ENCODE assay signal across 16 cellular contexts in genomic region chr10:131657985-131658330, GRCh38.
DNase-seq lines count a peak whose midpoint lies in the region; ATAC-seq and TF ChIP-seq lines count a peak whose summit lies in the region.
"Had no signal": no experiment of that assay in that cellular context is flagged by ENCODE, and none has a peak within 500 bp of the region (broad histone marks: within the 10 kb centered on the region; RNA-seq: fewer than 3 reads in every experiment).

No MANE protein-coding gene starts in this region.

- H3K27me3 Mint-ChIP-seq in endodermal cell (ENCODE audit: insufficient read depth) (no peaks in the 10 kb centered on the region), immature natural killer cell (ENCODE audit: low read depth in 3 of 3) (peaks cover 0 to 3% (median 2%) of the 10 kb centered on the region in 3 donors)
- H3K27me3 Mint-ChIP-seq: IgD-negative memory B cell had no signal

- H3K36me3 ChIP-seq in RWPE2 (ENCODE audit: low read depth): no peaks in the 10 kb centered on the region
- H3K36me3 ChIP-seq in endodermal cell (ENCODE audit: control insufficient read depth, insufficient read depth, low read length): no peaks in the 10 kb centered on the region
- H3K36me3 ChIP-seq in stomach: no peaks in the 10 kb centered on the region
- H3K36me3 ChIP-seq: BE2C, HAP-1 had no signal

- intact Hi-C loops in stomach (cut with DNase I; ENCODE audit: low total_unique reads) (no loop called here), left ventricle myocardium superior (cut with micrococcal nuclease) (no loop called here)

- H3K4me3 ChIP-seq in RWPE2 (ENCODE audit: severe bottlenecking) (no peak overlapping the region), endodermal cell (ENCODE audit: low read length) (no peak overlapping the region), stomach (no peak overlapping the region)
- H3K4me3 ChIP-seq: HAP-1 had no signal

- no peak for TF ChIP-seq POLR2A in stomach (IDR thresholded peaks at IDR 0.05)

- peak; percentile 24 for DNase-seq in RWPE2 (ENCODE audit: low spot score)
- peak; percentile 19 for DNase-seq in endodermal cell
- DNase-seq in mesenteric fat pad (ENCODE audit: low spot score): peak; percentile 47
- DNase-seq in stomach: peak; percentile 13
- no peak for DNase-seq in left ventricle myocardium superior
- DNase-seq in immature natural killer cell: no peak
- no peak for DNase-seq in NCI-H446 treated with DMSO at 0.1 percent for 48 hours (lab: John Stamatoyannopoulos, UW)
- DNase-seq: BE2C; CD8-positive, alpha-beta T cell; COR-L47; DMS53; GF-D8; GOT3 had no signal

- H3K9me3 ChIP-seq in RWPE2 (ENCODE audit: severe bottlenecking) (no peaks in the 10 kb centered on the region), endodermal cell (ENCODE audit: control insufficient read depth, low read length) (no peaks in the 10 kb centered on the region), stomach (peaks cover 0 to 9% (median 2%) of the 10 kb centered on the region in 4 donors)
- H3K9me3 ChIP-seq: BE2C, HAP-1 had no signal

- H3K9ac ChIP-seq in endodermal cell (ENCODE audit: extremely low read depth, low read length, poor library complexity, severe bottlenecking): no peak overlapping the region

- H3K4me3 Mint-ChIP-seq in endodermal cell: no peak overlapping the region
- H3K4me3 Mint-ChIP-seq in immature natural killer cell: no peak overlapping the region
- H3K4me3 Mint-ChIP-seq: CD14-positive monocyte; CD8-positive, alpha-beta T cell; IgD-negative memory B cell had no signal

- H3K27ac Mint-ChIP-seq in endodermal cell (no peak overlapping the region), immature natural killer cell (no peak overlapping the region)
- H3K27ac Mint-ChIP-seq: CD8-positive, alpha-beta T cell; IgD-negative memory B cell had no signal

- H3K9me3 Mint-ChIP-seq in endodermal cell (peaks cover 13% of the 10 kb centered on the region), immature natural killer cell (no peaks in the 10 kb centered on the region)
- H3K9me3 Mint-ChIP-seq: CD8-positive, alpha-beta T cell had no signal

- TF ChIP-seq EP300 in stomach (IDR thresholded peaks at IDR 0.05): no peak

- H3K4me1 Mint-ChIP-seq in endodermal cell: no peaks in the 10 kb centered on the region
- H3K4me1 Mint-ChIP-seq in immature natural killer cell: no peaks in the 10 kb centered on the region
- H3K4me1 Mint-ChIP-seq: CD14-positive monocyte, IgD-negative memory B cell had no signal

- no peak for TF ChIP-seq CTCF in RWPE2 (IDR thresholded peaks at IDR 0.05; ENCODE audit: poor library complexity, severe bottlenecking)
- no peak for TF ChIP-seq CTCF in endodermal cell (conservative IDR thresholded peaks at IDR 0.05)
- TF ChIP-seq CTCF in stomach (IDR thresholded peaks at IDR 0.05): no peak

- H3K27me3 ChIP-seq in RWPE2 (ENCODE audit: insufficient read depth, poor library complexity, severe bottlenecking) (no peaks in the 10 kb centered on the region), endodermal cell (ENCODE audit: control insufficient read depth, insufficient read depth, low read length, poor library complexity, severe bottlenecking) (no peaks in the 10 kb centered on the region), stomach (peaks cover 0 to 12% (median 0%) of the 10 kb centered on the region in 3 donors)
- H3K27me3 ChIP-seq: BE2C had no signal

- H3K4me1 ChIP-seq in RWPE2 (ENCODE audit: insufficient read depth, poor library complexity, severe bottlenecking): no peaks in the 10 kb centered on the region
- H3K4me1 ChIP-seq in endodermal cell (ENCODE audit: control insufficient read depth, insufficient read depth, low read length): no peaks in the 10 kb centered on the region
- peaks cover 0 to 8% (median 2%) of the 10 kb centered on the region in 4 donors for H3K4me1 ChIP-seq in stomach
- H3K4me1 ChIP-seq: BE2C, HAP-1 had no signal

- no peak overlapping the region for H3K27ac ChIP-seq in RWPE2 (ENCODE audit: poor library complexity, severe bottlenecking)
- no peak overlapping the region for H3K27ac ChIP-seq in endodermal cell (ENCODE audit: low read depth, low read length)
- H3K27ac ChIP-seq in stomach: no peak overlapping the region

- no peak for ATAC-seq in RWPE2 (ENCODE audit: low read depth)
- no peak for ATAC-seq in left ventricle myocardium superior
- ATAC-seq: CD8-positive, alpha-beta T cell had no signal

- 95 to 100% methylated on average over 4 to 9 of the region's 9 CpGs for WGBS in endodermal cell (ENCODE audit: insufficient coverage in 1 of 2, insufficient read length in 1 of 2), 2 experiments
- WGBS in stomach, 5 donors: 87 to 95% (median 91%) methylated on average over 9 of the region's 9 CpGs

- H3K36me3 Mint-ChIP-seq in endodermal cell (ENCODE audit: low read depth): no peaks in the 10 kb centered on the region
- H3K36me3 Mint-ChIP-seq in immature natural killer cell: no peaks in the 10 kb centered on the region
- H3K36me3 Mint-ChIP-seq: CD14-positive monocyte; CD8-positive, alpha-beta T cell; IgD-negative memory B cell had no signal

Comparison
In these comparisons a context has a peak if more than half of its experiments do, and no peak if none do; other contexts are left out.
1. DNase-seq: peak in RWPE2 (single experiment), endodermal cell (single experiment), mesenteric fat pad (single experiment) and stomach (single experiment); none in left ventricle myocardium superior (single experiment), immature natural killer cell (0 of 3) and NCI-H446 treated with DMSO at 0.1 percent for 48 hours (single experiment).